ENCODE assay signal across 18 cellular contexts in genomic region chr5:89498699-89499098, GRCh38.
DNase-seq lines count a peak whose midpoint lies in the region; ATAC-seq, FAIRE-seq and TF ChIP-seq lines count a peak whose summit lies in the region.
"Had no signal": no experiment of that assay in that cellular context is flagged by ENCODE, and none has a peak within 500 bp of the region (broad histone marks: within the 10 kb centered on the region; RNA-seq: fewer than 3 reads in every experiment).

No MANE protein-coding gene starts in this region.

- H3K4me3 Mint-ChIP-seq in astrocyte (ENCODE audit: unreplicated experiment) = no peak overlapping the region
- H3K4me3 Mint-ChIP-seq in stimulated activated effector memory CD8-positive, alpha-beta T cell treated with anti-CD3 and anti-CD28 coated beads, Interleukin-12 subunit alpha, Interleukin-12 subunit beta, amount 100 ng/mL, for 72 hours = no peak overlapping the region
- H3K4me3 Mint-ChIP-seq in activated naive CD4-positive, alpha-beta T cell treated with anti-CD3 and anti-CD28 coated beads for 36 hours = no peak overlapping the region
- H3K4me3 Mint-ChIP-seq: CD4-positive, alpha-beta memory T cell; HFFc6 had no signal

- intact Hi-C loops in left lung (cut with DNase I) = no loop called here
- intact Hi-C loops in activated naive CD4-positive, alpha-beta T cell treated with anti-CD3 and anti-CD28 coated beads for 36 hours (cut with micrococcal nuclease) = no loop called here

- H3K36me3 Mint-ChIP-seq in astrocyte (ENCODE audit: low read depth, unreplicated experiment) = no peaks in the 10 kb centered on the region
- H3K36me3 Mint-ChIP-seq in stimulated activated effector memory CD8-positive, alpha-beta T cell treated with anti-CD3 and anti-CD28 coated beads, Interleukin-12 subunit alpha, Interleukin-12 subunit beta, amount 100 ng/mL, for 72 hours = no peaks in the 10 kb centered on the region
- H3K36me3 Mint-ChIP-seq in activated naive CD4-positive, alpha-beta T cell treated with anti-CD3 and anti-CD28 coated beads for 36 hours (ENCODE audit: low read depth) = no peaks in the 10 kb centered on the region
- H3K36me3 Mint-ChIP-seq: CD4-positive, alpha-beta memory T cell had no signal

- no peak for FAIRE-seq in astrocyte (lab: Jason Lieb, UNC)
- FAIRE-seq: A549, GM18507, HepG2, HTR-8/SVneo had no signal

- peaks cover 4% of the 10 kb centered on the region for H3K4me1 Mint-ChIP-seq in astrocyte (ENCODE audit: low read depth, unreplicated experiment)
- H3K4me1 Mint-ChIP-seq in stimulated activated effector memory CD8-positive, alpha-beta T cell treated with anti-CD3 and anti-CD28 coated beads, Interleukin-12 subunit alpha, Interleukin-12 subunit beta, amount 100 ng/mL, for 72 hours = no peaks in the 10 kb centered on the region
- no peaks in the 10 kb centered on the region for H3K4me1 Mint-ChIP-seq in activated naive CD4-positive, alpha-beta T cell treated with anti-CD3 and anti-CD28 coated beads for 36 hours (ENCODE audit: low read depth)
- H3K4me1 Mint-ChIP-seq: CD4-positive, alpha-beta memory T cell had no signal

- H3K27ac ChIP-seq in astrocyte (ENCODE audit: low read depth, low read length) (no peak overlapping the region), left lung (no peak overlapping the region)
- H3K27ac ChIP-seq: A549, C4-2B had no signal

- H3K9me3 Mint-ChIP-seq in astrocyte (ENCODE audit: unreplicated experiment) = no peaks in the 10 kb centered on the region
- H3K9me3 Mint-ChIP-seq in stimulated activated effector memory CD8-positive, alpha-beta T cell treated with anti-CD3 and anti-CD28 coated beads, Interleukin-12 subunit alpha, Interleukin-12 subunit beta, amount 100 ng/mL, for 72 hours = peaks cover 11% of the 10 kb centered on the region
- no peaks in the 10 kb centered on the region for H3K9me3 Mint-ChIP-seq in activated naive CD4-positive, alpha-beta T cell treated with anti-CD3 and anti-CD28 coated beads for 36 hours
- H3K9me3 Mint-ChIP-seq: HFFc6 had no signal

- H4K20me1 ChIP-seq in astrocyte (ENCODE audit: insufficient read depth, low read length) = no peaks in the 10 kb centered on the region

- H3K27me3 Mint-ChIP-seq in astrocyte (ENCODE audit: low read depth, unreplicated experiment) = no peaks in the 10 kb centered on the region
- H3K27me3 Mint-ChIP-seq in activated naive CD4-positive, alpha-beta T cell treated with anti-CD3 and anti-CD28 coated beads for 36 hours (ENCODE audit: low read depth) = no peaks in the 10 kb centered on the region
- H3K27me3 Mint-ChIP-seq: CD4-positive, alpha-beta memory T cell had no signal

- H3K27ac Mint-ChIP-seq in astrocyte (ENCODE audit: unreplicated experiment) = no peak overlapping the region
- H3K27ac Mint-ChIP-seq in stimulated activated effector memory CD8-positive, alpha-beta T cell treated with anti-CD3 and anti-CD28 coated beads, Interleukin-12 subunit alpha, Interleukin-12 subunit beta, amount 100 ng/mL, for 72 hours = no peak overlapping the region
- no peak overlapping the region for H3K27ac Mint-ChIP-seq in activated naive CD4-positive, alpha-beta T cell treated with anti-CD3 and anti-CD28 coated beads for 36 hours
- H3K27ac Mint-ChIP-seq: CD4-positive, alpha-beta memory T cell; HFFc6 had no signal

- DNase-seq in SK-MEL-5 (ENCODE audit: low read depth, low spot score) = peak; percentile 27
- peak; percentile 13 for DNase-seq in astrocyte (ENCODE audit: low read depth)
- peak; percentile 29 to 35 for DNase-seq in left lung
- DNase-seq in stimulated activated effector memory CD8-positive, alpha-beta T cell treated with anti-CD3 and anti-CD28 coated beads, Interleukin-12 subunit alpha, Interleukin-12 subunit beta, amount 100 ng/mL, for 72 hours (ENCODE audit: low spot score in 2 of 2) = no peak
- DNase-seq in SHP77 treated with DMSO at 0.1 percent for 48 hours (lab: John Stamatoyannopoulos, UW) = no peak
- DNase-seq in GM13977 (ENCODE audit: low spot score) = no peak
- no peak for DNase-seq in activated naive CD4-positive, alpha-beta T cell treated with anti-CD3 and anti-CD28 coated beads for 36 hours
- DNase-seq: BE2C; CD4-positive, alpha-beta memory T cell; DMS53; GF-D8; HCEC 1CT; HFFc6 had no signal

- H3K4me3 ChIP-seq in astrocyte (ENCODE audit: insufficient read depth, low read depth, low read length) (no peak overlapping the region), left lung (no peak overlapping the region)
- H3K4me3 ChIP-seq: A549 had no signal

- H2AFZ ChIP-seq in astrocyte (ENCODE audit: low read depth, low read length) = no peak overlapping the region

- CTCF ChIA-PET in activated naive CD4-positive, alpha-beta T cell treated with anti-CD3 and anti-CD28 coated beads for 36 hours (lab: Charles Lee) = no interaction called here

- H3K27me3 ChIP-seq in astrocyte (ENCODE audit: insufficient read depth, low read length) = no peaks in the 10 kb centered on the region
- H3K27me3 ChIP-seq in left lung = no peaks in the 10 kb centered on the region
- H3K27me3 ChIP-seq: BE2C had no signal

- H3K9ac ChIP-seq in astrocyte (ENCODE audit: low read length) = no peak overlapping the region

- H3K9me3 ChIP-seq in astrocyte (ENCODE audit: insufficient read depth, low read depth, low read length) = no peaks in the 10 kb centered on the region
- no peaks in the 10 kb centered on the region for H3K9me3 ChIP-seq in left lung
- H3K9me3 ChIP-seq: A549, BE2C had no signal

- H3K4me1 ChIP-seq in astrocyte (ENCODE audit: insufficient read depth, low read length) (no peaks in the 10 kb centered on the region), left lung (no peaks in the 10 kb centered on the region)
- H3K4me1 ChIP-seq: A549, BE2C had no signal

- TF ChIP-seq CTCF in astrocyte (IDR thresholded peaks at IDR 0.05; ENCODE audit: insufficient read depth, low read depth, low read length) (no peak), left lung (IDR thresholded peaks at IDR 0.05) (no peak), GM13977 (IDR thresholded peaks at IDR 0.05; ENCODE audit: extremely low read depth, insufficient read depth, missing control alignments) (no peak)

- peak; percentile 70 for ATAC-seq in left lung
- ATAC-seq in stimulated activated effector memory CD8-positive, alpha-beta T cell treated with anti-CD3 and anti-CD28 coated beads, Interleukin-12 subunit alpha, Interleukin-12 subunit beta, amount 100 ng/mL, for 72 hours = peak; percentile 34
- ATAC-seq: A549, HepG2 had no signal

- no peaks in the 10 kb centered on the region for H3K36me3 ChIP-seq in astrocyte (ENCODE audit: insufficient read depth, low read length)
- H3K36me3 ChIP-seq in left lung = no peaks in the 10 kb centered on the region
- H3K36me3 ChIP-seq: BE2C had no signal

- in situ Hi-C loops in SK-MEL-5 (cut with HindIII; ENCODE audit: low pct_unique_long_range_greater_than_20kb, low sequenced_read_pairs) = no loop called here
- in situ Hi-C loops in GM13977 (cut with MboI; ENCODE audit: low pct_unique_long_range_greater_than_20kb, low sequenced_read_pairs, unreplicated experiment) = no loop called here

- no peak overlapping the region for H3K4me2 ChIP-seq in astrocyte (ENCODE audit: low read length)
- H3K4me2 ChIP-seq: A549 had no signal

- no peaks in the 10 kb centered on the region for H3K79me2 ChIP-seq in astrocyte (ENCODE audit: insufficient read depth, low read length)

Comparison
In these comparisons a context has a peak if more than half of its experiments do, and no peak if none do; other contexts are left out.
1. DNase-seq: peak in SK-MEL-5 (single experiment), astrocyte (single experiment) and left lung (2 of 2); none in stimulated activated effector memory CD8-positive, alpha-beta T cell treated with anti-CD3 and anti-CD28 coated beads, Interleukin-12 subunit alpha, Interleukin-12 subunit beta, amount 100 ng/mL, for 72 hours (0 of 2), SHP77 treated with DMSO at 0.1 percent for 48 hours (single experiment), GM13977 (single experiment) and activated naive CD4-positive, alpha-beta T cell treated with anti-CD3 and anti-CD28 coated beads for 36 hours (single experiment).